In genomic region chr11:80958414-80958813, GRCh38 we compare ENCODE assay signal across 18 cellular contexts.
DNase-seq lines count a peak whose midpoint lies in the region; ATAC-seq and TF ChIP-seq lines count a peak whose summit lies in the region.
"Had no signal": no experiment of that assay in that cellular context is flagged by ENCODE, and none has a peak within 500 bp of the region (broad histone marks: within the 10 kb centered on the region; RNA-seq: fewer than 3 reads in every experiment).

No MANE protein-coding gene starts in this region.

- H3K4me3 ChIP-seq in A673 (ENCODE audit: low read depth, low read length, poor library complexity, severe bottlenecking) (no peak overlapping the region), LNCaP clone FGC (ENCODE audit: low read depth, low read length) (no peak overlapping the region), brain microvascular endothelial cell (ENCODE audit: low read depth, low read length) (no peak overlapping the region)
- H3K4me3 ChIP-seq: heart right ventricle, lung, ovary, SJSA1 had no signal

- H3K9me3 ChIP-seq in A673 (ENCODE audit: low read depth, low read length, poor library complexity, severe bottlenecking), result no peaks in the 10 kb centered on the region
- H3K9me3 ChIP-seq: BE2C, heart right ventricle, ovary, SJSA1 had no signal

- H3K36me3 ChIP-seq in A673 (ENCODE audit: insufficient read depth, low read length, poor library complexity, severe bottlenecking) (no peaks in the 10 kb centered on the region), brain microvascular endothelial cell (replicated peaks) (no peaks in the 10 kb centered on the region)
- H3K36me3 ChIP-seq: BE2C, heart right ventricle, ovary, SJSA1, WERI-Rb-1 had no signal

- CTCF ChIA-PET in A673 (lab: Charles Lee), result no interaction called here

- DNase-seq in A673 (ENCODE audit: low spot score) (peak; percentile 64), LNCaP clone FGC (ENCODE audit: low read depth) (peak; percentile 69), brain microvascular endothelial cell (peak; percentile 25), iris pigment epithelial cell (ENCODE audit: low read depth) (peak; percentile 51), GM19240 (ENCODE audit: insufficient read length, low spot score) (no peak), T-helper 2 cell (no peak)
- no peak for DNase-seq in activated effector memory CD4-positive, alpha-beta T cell treated with Interleukin-2 at 50 U/mL for 16 hours
- DNase-seq: activated CD8-positive, alpha-beta memory T cell treated with anti-CD3 and anti-CD28 coated beads, Interleukin-2, amount 50 U/mL, for 48 hours; BE2C; DMS79 treated with DMSO at 0.1 percent for 48 hours; heart right ventricle; NCI-H524 treated with DMSO at 0.1 percent for 48 hours; ovary; stimulated activated CD4-positive, alpha-beta T cell treated with anti-CD3 and anti-CD28 coated beads, Interleukin-1b, Interleukin-23, amount 100 ng/mL, for 48 hours; WERI-Rb-1 had no signal

- peaks cover 6% of the 10 kb centered on the region for H3K4me1 ChIP-seq in A673 (ENCODE audit: insufficient read depth, low read length, poor library complexity, severe bottlenecking)
- H3K4me1 ChIP-seq: BE2C, heart right ventricle, SJSA1 had no signal

- in situ Hi-C loops in brain microvascular endothelial cell (cut with HindIII; ENCODE audit: low pct_ligation_motif_present, low sequenced_read_pairs), result no loop called here

- no TSS peak for BruUV-seq in A673 (replicated peaks; lab: Mats Ljungman, UMichigan)

- no peak for ATAC-seq in HG02973 (IDR thresholded peaks at IDR 0.05; ENCODE audit: unreplicated experiment)

- H3K27me3 ChIP-seq in A673 (replicated peaks; ENCODE audit: insufficient read depth, low read depth, low read length, poor library complexity), result no peaks in the 10 kb centered on the region
- H3K27me3 ChIP-seq in brain microvascular endothelial cell (replicated peaks), result no peaks in the 10 kb centered on the region
- H3K27me3 ChIP-seq: BE2C, heart right ventricle, ovary, SJSA1 had no signal

- TF ChIP-seq CTCF in A673 (conservative IDR thresholded peaks at IDR 0.05; ENCODE audit: low read depth, low read length) (no peak), LNCaP clone FGC (IDR thresholded peaks at IDR 0.05; ENCODE audit: control insufficient read depth, extremely low read depth, insufficient read depth) (no peak), brain microvascular endothelial cell (IDR thresholded peaks at IDR 0.05; ENCODE audit: low read depth, low read length, missing control alignments) (no peak)

- intact Hi-C loops in A673 (cut with micrococcal nuclease; ENCODE audit: unreplicated experiment), result no loop called here

- POLR2A ChIA-PET in A673 (lab: Charles Lee; ENCODE audit: low non-redundant PET), result interaction anchor here (0.7 kb wide), 1 partner anchor 1277 kb away, joined by 3 read pairs; no protein-coding TSS in a partner anchor

- H3K27ac ChIP-seq in A673 (ENCODE audit: low read depth, low read length, poor library complexity, severe bottlenecking) (no peak overlapping the region), brain microvascular endothelial cell (no peak overlapping the region)
- H3K27ac ChIP-seq: heart right ventricle, ovary, SJSA1, WERI-Rb-1 had no signal

Comparison
In these comparisons a context has a peak if more than half of its experiments do, and no peak if none do; other contexts are left out.
1. DNase-seq: peak in A673 (single experiment), LNCaP clone FGC (single experiment), brain microvascular endothelial cell (single experiment) and iris pigment epithelial cell (single experiment); none in GM19240 (single experiment), T-helper 2 cell (0 of 5) and activated effector memory CD4-positive, alpha-beta T cell treated with Interleukin-2 at 50 U/mL for 16 hours (single experiment).